ENCODE assay signal across 17 cellular contexts in genomic region chr4:164807611-164808010, GRCh38. TPM values are rescaled to one million over a fixed set of nuclear protein-coding genes. Genes with fewer than 3 reads are reported as not detected.
DNase-seq lines count a peak whose midpoint lies in the region; ATAC-seq and TF ChIP-seq lines count a peak whose summit lies in the region.
"Had no signal": no experiment of that assay in that cellular context is flagged by ENCODE, and none has a peak within 500 bp of the region (broad histone marks: within the 10 kb centered on the region; RNA-seq: fewer than 3 reads in every experiment).

No MANE protein-coding gene starts in this region.

- H3K27ac ChIP-seq in brain microvascular endothelial cell = no peak overlapping the region
- no peak overlapping the region for H3K27ac ChIP-seq in left lung
- H3K27ac ChIP-seq: BLaER1 treated with 17β-estradiol and CSF1 and Interleukin-3, amounts not matched to agents 10 nM and 100 nM; KMS-11; uterus had no signal

- no peaks in the 10 kb centered on the region for H3K27me3 ChIP-seq in brain microvascular endothelial cell (replicated peaks)
- H3K27me3 ChIP-seq in left lung = no peaks in the 10 kb centered on the region
- H3K27me3 ChIP-seq: BLaER1 treated with 17β-estradiol and CSF1 and Interleukin-3, amounts not matched to agents 10 nM and 100 nM; uterus had no signal

- intact Hi-C loops in left lung (cut with DNase I) = no loop called here
- intact Hi-C loops in sciatic nerve (cut with DNase I) = no loop called here

- peak; percentile 14 for DNase-seq in HS-27A (ENCODE audit: low read depth)
- DNase-seq in brain microvascular endothelial cell = peak; percentile 16
- peak in 1 of 2 donors; percentile 49 for DNase-seq in left lung
- DNase-seq in stromal cell of bone marrow (ENCODE audit: low read depth) = peak; percentile 18
- no peak for DNase-seq in SKM-1 (lab: John Stamatoyannopoulos, UW; ENCODE audit: unreplicated experiment)
- DNase-seq in sciatic nerve (ENCODE audit: low spot score) = no peak
- DNase-seq: activated naive CD8-positive, alpha-beta T cell treated with anti-CD3 and anti-CD28 coated beads, Interleukin-2, amount 50 U/mL, for 24 hours; activated T-cell treated with anti-CD3 and anti-CD28 coated beads, Interleukin-2, amount 50 U/mL, for 72 hours; cerebellar nuclear complex; erythroblast; left colon; natural killer cell; stimulated activated naive CD4-positive, alpha-beta T cell; uterus had no signal

- no peaks in the 10 kb centered on the region for H3K4me1 ChIP-seq in left lung
- H3K4me1 ChIP-seq: BLaER1 treated with 17β-estradiol and CSF1 and Interleukin-3, amounts not matched to agents 10 nM and 100 nM; uterus had no signal

- ATAC-seq in left lung = peak; percentile 86
- ATAC-seq in GM18861 (IDR thresholded peaks at IDR 0.05; ENCODE audit: unreplicated experiment) = no peak
- no peak for ATAC-seq in sciatic nerve
- ATAC-seq: activated naive CD8-positive, alpha-beta T cell treated with anti-CD3 and anti-CD28 coated beads, Interleukin-2, amount 50 U/mL, for 24 hours; activated T-cell treated with anti-CD3 and anti-CD28 coated beads, Interleukin-2, amount 50 U/mL, for 72 hours; left colon; natural killer cell had no signal

- no peak for TF ChIP-seq CTCF in brain microvascular endothelial cell (IDR thresholded peaks at IDR 0.05; ENCODE audit: low read depth, low read length, missing control alignments)
- TF ChIP-seq CTCF in left lung (IDR thresholded peaks at IDR 0.05) = no peak

- H3K36me3 ChIP-seq in brain microvascular endothelial cell (replicated peaks) (no peaks in the 10 kb centered on the region), left lung (no peaks in the 10 kb centered on the region)
- H3K36me3 ChIP-seq: BLaER1 treated with 17β-estradiol and CSF1 and Interleukin-3, amounts not matched to agents 10 nM and 100 nM; uterus had no signal

- no peaks in the 10 kb centered on the region for H3K9me3 ChIP-seq in left lung
- H3K9me3 ChIP-seq: BLaER1 treated with 17β-estradiol and CSF1 and Interleukin-3, amounts not matched to agents 10 nM and 100 nM; uterus had no signal

- H3K4me3 ChIP-seq in brain microvascular endothelial cell (ENCODE audit: low read depth, low read length) (no peak overlapping the region), left lung (no peak overlapping the region)
- H3K4me3 ChIP-seq: BLaER1 treated with 17β-estradiol and CSF1 and Interleukin-3, amounts not matched to agents 10 nM and 100 nM; uterus had no signal

- in situ Hi-C loops in brain microvascular endothelial cell (cut with HindIII; ENCODE audit: low pct_ligation_motif_present, low sequenced_read_pairs) = no loop called here

RNA-seq across cellular contexts. Expression of gene SMIM31, which starts 53.7 kb away (rescaled TPM):
- under 1 TPM in 1 of 2 donors, not detected in 1; 0.31 TPM for total RNA-seq in left lung
- total RNA-seq in sciatic nerve = not detected
- total RNA-seq: activated T-cell treated with anti-CD3 and anti-CD28 coated beads, Interleukin-2, amount 50 U/mL, for 72 hours; natural killer cell; uterus had no signal

Comparison
In these comparisons a context has a peak if more than half of its experiments do, and no peak if none do; other contexts are left out.
1. DNase-seq: peak in HS-27A (single experiment), brain microvascular endothelial cell (single experiment) and stromal cell of bone marrow (single experiment); none in SKM-1 (single experiment) and sciatic nerve (single experiment).